In genomic region chr1:59296358-59297256, GRCh38 we compare ENCODE assay signal across 8 cellular contexts. TPM values are rescaled to one million over a fixed set of nuclear protein-coding genes. Genes with fewer than 3 reads are reported as not detected.
A peak's percentile ranks its signal among the peaks of the same experiment; 100 is the strongest.
DNase-seq lines count a peak whose midpoint lies in the region; ATAC-seq lines count a peak whose summit lies in the region.

FGGY (plus strand) TSS chr1:59297094; CDS start chr1:59321550, 24,456 bp downstream.

- peak within 1 kb of the TSS; percentile 82 to 97 (median 90) for H3K4me3 Mint-ChIP-seq in CD8-positive, alpha-beta memory T cell

- peak; percentile 78 to 93 (median 88) for DNase-seq in CD8-positive, alpha-beta memory T cell
- DNase-seq in HPDE6-E6E7 (ENCODE audit: extremely low spot score) (peak; percentile 96), NK-92 (lab: John Stamatoyannopoulos, UW; ENCODE audit: unreplicated experiment) (peak; percentile 31), lung microvascular endothelial cell (ENCODE audit: low read depth in 2 of 2) (peak; percentile 98 to 99)
- DNase-seq in activated CD8-positive, alpha-beta memory T cell treated with anti-CD3 and anti-CD28 coated beads for 1 hour (ENCODE audit: extremely low read depth in 1 of 2, low read depth in 1 of 2) = peak; percentile 62 to 70
- DNase-seq in effector CD4-positive, alpha-beta T cell = peak; percentile 60
- peak; percentile 37 to 54 (median 52) for DNase-seq in stimulated activated CD4-positive, alpha-beta T cell treated with anti-CD3 and anti-CD28 coated beads, TNF-alpha, amount 100 ng/mL, for 4 hours (ENCODE audit: low read depth in 3 of 3)

- peak within 1 kb of the TSS; percentile 91 to 99 (median 95) for H3K27ac Mint-ChIP-seq in CD8-positive, alpha-beta memory T cell

- peaks cover 34% of the 10 kb centered on the region for H3K4me1 ChIP-seq in CD8-positive, alpha-beta memory T cell (ENCODE audit: insufficient read depth, low read length)

- H3K4me1 Mint-ChIP-seq in CD8-positive, alpha-beta memory T cell = peaks cover 26 to 38% (median 27%) of the 10 kb centered on the region in 3 donors

- H3K36me3 ChIP-seq in CD8-positive, alpha-beta memory T cell (ENCODE audit: insufficient read depth, low read length) = no peaks in the 10 kb centered on the region

- no peaks in the 10 kb centered on the region for H3K9me3 Mint-ChIP-seq in CD8-positive, alpha-beta memory T cell

- H3K4me3 ChIP-seq in CD8-positive, alpha-beta memory T cell (ENCODE audit: low read length) = peak within 1 kb of the TSS; percentile 81

- H3K27ac ChIP-seq in CD8-positive, alpha-beta memory T cell (ENCODE audit: low read depth, low read length) = peak within 1 kb of the TSS; percentile 82

- CTCF ChIA-PET in CD8-positive, alpha-beta memory T cell (lab: Charles Lee) = interaction anchor here (1.3 to 1.5 kb wide), 2 partner anchors 20 to 513 kb away, joined by 3 read pairs; partner anchors contain the start of gene JUN

- peak; percentile 93 for ATAC-seq in GM19467 (IDR thresholded peaks at IDR 0.05; ENCODE audit: unreplicated experiment)

- H3K27me3 Mint-ChIP-seq in CD8-positive, alpha-beta memory T cell = no peaks in the 10 kb centered on the region

- H3K27me3 ChIP-seq in CD8-positive, alpha-beta memory T cell (ENCODE audit: insufficient read depth, low read length, poor library complexity, severe bottlenecking) = no peaks in the 10 kb centered on the region

- POLR2A ChIA-PET in CD8-positive, alpha-beta memory T cell (lab: Charles Lee) = interaction anchor here (1.0 to 2.0 kb wide), 5 partner anchors 31 to 517 kb away, joined by 3 to 27 read pairs (median 4); partner anchors contain the start of gene JUN

- H3K9me3 ChIP-seq in CD8-positive, alpha-beta memory T cell (ENCODE audit: low read length) = no peaks in the 10 kb centered on the region

- H3K36me3 Mint-ChIP-seq in CD8-positive, alpha-beta memory T cell = peaks cover 0 to 3% (median 2%) of the 10 kb centered on the region in 3 donors

RNA-seq across cellular contexts. Expression of gene FGGY, which starts in this region (rescaled TPM):
- 1 to 10 TPM; 6.6 to 7.9 TPM for total RNA-seq in CD8-positive, alpha-beta memory T cell
- polyA plus RNA-seq in CD8-positive, alpha-beta memory T cell = 5.3 TPM
- total RNA-seq in lung microvascular endothelial cell = 8.9 and 11.1 TPM in 2 replicates

Comparison
In these comparisons a context has a peak if more than half of its experiments do, and no peak if none do; other contexts are left out.
1. Peak in every context shown above with its lines: DNase-seq, ATAC-seq, H3K4me3 ChIP-seq and H3K27ac ChIP-seq.
2. DNase-seq: peak in every context shown above with its lines; median percentile 98 in lung microvascular endothelial cell; 96 in HPDE6-E6E7; 88 in CD8-positive, alpha-beta memory T cell; 66 in activated CD8-positive, alpha-beta memory T cell treated with anti-CD3 and anti-CD28 coated beads for 1 hour; 60 in effector CD4-positive, alpha-beta T cell; 52 in stimulated activated CD4-positive, alpha-beta T cell treated with anti-CD3 and anti-CD28 coated beads, TNF-alpha, amount 100 ng/mL, for 4 hours; 31 in NK-92.